23 cellular contexts compared by ENCODE assay signal in genomic region chr11:82004537-82005213, GRCh38.
DNase-seq lines count a peak whose midpoint lies in the region; TF ChIP-seq lines count a peak whose summit lies in the region.
"Had no signal": no experiment of that assay in that cellular context is flagged by ENCODE, and none has a peak within 500 bp of the region (broad histone marks: within the 10 kb centered on the region; RNA-seq: fewer than 3 reads in every experiment).

No MANE protein-coding gene starts in this region.

- no peaks in the 10 kb centered on the region for H3K9me3 ChIP-seq in osteoblast (ENCODE audit: low read depth, low read length)
- H3K9me3 ChIP-seq: SJCRH30, tibial artery had no signal

- H3K4me1 Mint-ChIP-seq in CD14-positive monocyte = no peaks in the 10 kb centered on the region
- H3K4me1 Mint-ChIP-seq: IgD-negative memory B cell, neural crest cell, T-helper 17 cell had no signal

- H3K4me3 ChIP-seq in epithelial cell of esophagus (ENCODE audit: low read length) = no peak overlapping the region
- no peak overlapping the region for H3K4me3 ChIP-seq in osteoblast (ENCODE audit: insufficient read depth, low read length)
- H3K4me3 ChIP-seq: SJCRH30, tibial artery had no signal

- H3K9me3 Mint-ChIP-seq in CD14-positive monocyte = peaks cover 0 to 7% (median 5%) of the 10 kb centered on the region in 7 donors
- H3K9me3 Mint-ChIP-seq: IgD-negative memory B cell, neural crest cell had no signal

- H3K36me3 ChIP-seq in osteoblast (ENCODE audit: insufficient read depth, low read length) = no peaks in the 10 kb centered on the region
- H3K36me3 ChIP-seq: SJCRH30, tibial artery had no signal

- H3K27me3 ChIP-seq in osteoblast (ENCODE audit: insufficient read depth, low read length) = no peaks in the 10 kb centered on the region
- H3K27me3 ChIP-seq: SJCRH30, tibial artery had no signal

- no peak for TF ChIP-seq CTCF in epithelial cell of esophagus (IDR thresholded peaks at IDR 0.05; ENCODE audit: insufficient read depth, low read depth, low read length, missing control alignments)
- no peak for TF ChIP-seq CTCF in CD14-positive monocyte (IDR thresholded peaks at IDR 0.05)
- TF ChIP-seq CTCF in osteoblast (IDR thresholded peaks at IDR 0.05; ENCODE audit: extremely low read depth, low read depth, low read length) = no peak

- DNase-seq in NCI-H446 (lab: John Stamatoyannopoulos, UW) = peak; percentile 68 to 73
- no peak for DNase-seq in NCI-H446 treated with DMSO at 0.1 percent for 48 hours (lab: John Stamatoyannopoulos, UW)
- DNase-seq in stimulated activated CD4-positive, alpha-beta T cell treated with anti-CD3 and anti-CD28 coated beads, Interleukin-15, amount 100 ng/mL, for 24 hours = peak; percentile 10
- no peak for DNase-seq in stimulated activated CD4-positive, alpha-beta T cell treated with anti-CD3 and anti-CD28 coated beads, Interleukin-2, amount 100 ng/mL, for 48 hours
- DNase-seq in epithelial cell of esophagus (ENCODE audit: low read depth) = peak; percentile 51
- no peak for DNase-seq in CD14-positive monocyte (ENCODE audit: low spot score)
- DNase-seq in pons (ENCODE audit: low spot score) = no peak
- DNase-seq in osteoblast (ENCODE audit: insufficient read length, low spot score, missing footprints) = no peak
- DNase-seq: 8988T; activated gamma-delta T cell treated with Interleukin-2 at 50 U/mL for 16 hours; aorta; DMS79 treated with DMSO at 0.1 percent for 48 hours; effector CD4-positive, alpha-beta T cell; NCI-H1417; NCI-H2081 treated with DMSO at 0.1 percent for 48 hours; NK-92 treated with Interleukin-12 subunit alpha and Interleukin-12 subunit beta, amount 100 ng/mL, for 24 hours; SJCRH30; stimulated activated naive CD4-positive, alpha-beta T cell; T-helper 17 cell; tibial artery had no signal

- no peak overlapping the region for H3K27ac Mint-ChIP-seq in CD14-positive monocyte
- H3K27ac Mint-ChIP-seq: IgD-negative memory B cell, progenitor cell of endocrine pancreas, T-helper 17 cell had no signal

- no peaks in the 10 kb centered on the region for H4K20me1 ChIP-seq in osteoblast (ENCODE audit: insufficient read depth, low read length)

- no peak overlapping the region for H3K4me3 Mint-ChIP-seq in CD14-positive monocyte
- H3K4me3 Mint-ChIP-seq: IgD-negative memory B cell, neural crest cell, T-helper 17 cell had no signal

- intact Hi-C loops in CD14-positive monocyte (cut with micrococcal nuclease) = no loop called here

- no peaks in the 10 kb centered on the region for H3K79me2 ChIP-seq in osteoblast (ENCODE audit: insufficient read depth, low read length)

- H2AFZ ChIP-seq in osteoblast (ENCODE audit: low read length) = no peak overlapping the region

- no peaks in the 10 kb centered on the region for H3K36me3 Mint-ChIP-seq in CD14-positive monocyte
- H3K36me3 Mint-ChIP-seq: IgD-negative memory B cell had no signal

- no peaks in the 10 kb centered on the region for H3K4me1 ChIP-seq in osteoblast (ENCODE audit: insufficient read depth, low read length)
- H3K4me1 ChIP-seq: SJCRH30 had no signal

- H3K27me3 Mint-ChIP-seq in CD14-positive monocyte (ENCODE audit: low read depth in 3 of 3) = no peaks in the 10 kb centered on the region
- H3K27me3 Mint-ChIP-seq: IgD-negative memory B cell, progenitor cell of endocrine pancreas, T-helper 17 cell had no signal

- no peak overlapping the region for H3K27ac ChIP-seq in osteoblast (ENCODE audit: low read depth, low read length)
- H3K27ac ChIP-seq: SJCRH30, tibial artery had no signal

- H3K4me2 ChIP-seq in osteoblast (ENCODE audit: insufficient read depth, low read length) = no peak overlapping the region

Comparison
In these comparisons a context has a peak if more than half of its experiments do, and no peak if none do; other contexts are left out.
1. DNase-seq: peak in NCI-H446 (2 of 2), stimulated activated CD4-positive, alpha-beta T cell treated with anti-CD3 and anti-CD28 coated beads, Interleukin-15, amount 100 ng/mL, for 24 hours (single experiment) and epithelial cell of esophagus (single experiment); none in NCI-H446 treated with DMSO at 0.1 percent for 48 hours (single experiment), stimulated activated CD4-positive, alpha-beta T cell treated with anti-CD3 and anti-CD28 coated beads, Interleukin-2, amount 100 ng/mL, for 48 hours (0 of 2), CD14-positive monocyte (single experiment), pons (single experiment) and osteoblast (single experiment).